Comparison of ENCODE assay signal across 3 cellular contexts in genomic region chr15:40676290-40676689, GRCh38.
TF ChIP-seq lines count a peak whose summit lies in the region.

No MANE protein-coding gene starts in this region.

TF ChIP-seq in WTC11, 78 proteins besides CTCF, POLR2A, EP300 and RAD21:
- peak; percentile 34; the same call in 1 of the 2 replicates for TF ChIP-seq NFYB (CRISPR knock-in tag; conservative IDR thresholded peaks at IDR 0.05; ENCODE audit: low read depth)

TF ChIP-seq in K562, 482 proteins besides CTCF, POLR2A, EP300 and RAD21:
- TF ChIP-seq NFYB (IDR thresholded peaks at IDR 0.05; ENCODE audit: extremely low read depth, insufficient read length), result peak; percentile 32

TF ChIP-seq in HepG2, 621 proteins besides CTCF, POLR2A, EP300 and RAD21:
- TF ChIP-seq NFYC (CRISPR knock-in tag; IDR thresholded peaks at IDR 0.05) (peak; percentile 72), NFYB (CRISPR knock-in tag; IDR thresholded peaks at IDR 0.05) (peak; percentile 77)
